Comparison of ENCODE assay signal across 14 cellular contexts in the genomic region with DNA sequence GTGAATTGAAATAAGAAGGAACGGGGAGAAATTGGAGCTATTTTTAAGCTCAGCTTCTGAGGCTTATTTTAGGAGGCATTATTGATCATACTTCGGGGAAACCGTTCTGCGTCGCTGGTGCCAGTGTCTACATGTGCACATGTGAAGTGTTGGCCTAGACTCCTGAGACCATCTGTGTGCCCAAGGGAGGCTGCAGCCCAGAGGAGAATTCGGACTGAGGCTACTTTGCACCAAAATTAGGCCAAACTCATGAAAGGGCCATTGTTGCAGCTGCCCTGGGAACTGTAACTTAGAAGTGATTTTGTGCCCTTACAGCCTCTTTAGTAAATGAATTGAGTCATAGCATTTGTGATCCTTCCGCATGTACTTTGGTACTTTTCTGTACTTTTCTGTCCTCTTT.
DNase-seq lines count a peak whose midpoint lies in the region; ATAC-seq and TF ChIP-seq lines count a peak whose summit lies in the region.
"Had no signal": no experiment of that assay in that cellular context is flagged by ENCODE, and none has a peak within 500 bp of the region (broad histone marks: within the 10 kb centered on the region; RNA-seq: fewer than 3 reads in every experiment).

No MANE protein-coding gene starts in this region.

- H3K4me1 ChIP-seq in endodermal cell (ENCODE audit: control insufficient read depth, insufficient read depth, low read length) = no peaks in the 10 kb centered on the region

- H3K4me3 Mint-ChIP-seq in CD4-positive, alpha-beta T cell = no peak overlapping the region
- H3K4me3 Mint-ChIP-seq in T-helper 17 cell (no peak overlapping the region), endodermal cell (no peak overlapping the region)
- H3K4me3 Mint-ChIP-seq: CD4-positive, alpha-beta memory T cell had no signal

- no peaks in the 10 kb centered on the region for H3K36me3 ChIP-seq in endodermal cell (ENCODE audit: control insufficient read depth, insufficient read depth, low read length)

- peak overlapping the region; percentile 64 for H3K27ac Mint-ChIP-seq in CD4-positive, alpha-beta T cell
- H3K27ac Mint-ChIP-seq in T-helper 17 cell (peak overlapping the region; percentile 49), endodermal cell (peak overlapping the region; percentile 37)

- H3K4me1 Mint-ChIP-seq in CD4-positive, alpha-beta T cell (ENCODE audit: low read depth) = peaks cover 15% of the 10 kb centered on the region
- H3K4me1 Mint-ChIP-seq in T-helper 17 cell (peaks cover 14% of the 10 kb centered on the region), endodermal cell (no peaks in the 10 kb centered on the region)

- ATAC-seq in CD4-positive, alpha-beta T cell (ENCODE audit: poor library complexity) = no peak
- ATAC-seq in T-helper 17 cell = no peak

- no peak overlapping the region for H3K27ac ChIP-seq in CD4-positive, alpha-beta T cell (ENCODE audit: low read depth, low read length)
- H3K27ac ChIP-seq in endodermal cell (ENCODE audit: low read depth, low read length) = peak overlapping the region; percentile 17

- no peak overlapping the region for H3K4me3 ChIP-seq in endodermal cell (ENCODE audit: low read length)

- WGBS in endodermal cell (ENCODE audit: insufficient coverage in 1 of 2, insufficient read length in 1 of 2), 2 experiments = 91 to 95% methylated on average over 6 to 7 of the region's 7 CpGs

- H3K27me3 ChIP-seq in CD4-positive, alpha-beta T cell (ENCODE audit: control insufficient read depth, insufficient read depth, low read length) = no peaks in the 10 kb centered on the region
- no peaks in the 10 kb centered on the region for H3K27me3 ChIP-seq in endodermal cell (ENCODE audit: control insufficient read depth, insufficient read depth, low read length, poor library complexity, severe bottlenecking)

- H3K27me3 Mint-ChIP-seq in CD4-positive, alpha-beta T cell = no peaks in the 10 kb centered on the region
- H3K27me3 Mint-ChIP-seq in T-helper 17 cell (no peaks in the 10 kb centered on the region), endodermal cell (ENCODE audit: insufficient read depth) (no peaks in the 10 kb centered on the region)
- H3K27me3 Mint-ChIP-seq: CD4-positive, alpha-beta memory T cell had no signal

- POLR2A ChIA-PET in CD4-positive, alpha-beta T cell (lab: Charles Lee) = no interaction called here

- H3K36me3 Mint-ChIP-seq in CD4-positive, alpha-beta T cell (ENCODE audit: low read depth) = peaks cover 19% of the 10 kb centered on the region
- H3K36me3 Mint-ChIP-seq in T-helper 17 cell (ENCODE audit: low read depth) = peaks cover 2% of the 10 kb centered on the region
- peaks cover 1% of the 10 kb centered on the region for H3K36me3 Mint-ChIP-seq in endodermal cell (ENCODE audit: low read depth)

- DNase-seq in CD4-positive, alpha-beta T cell = no peak
- no peak for DNase-seq in T-helper 17 cell
- no peak for DNase-seq in endodermal cell
- DNase-seq in pons (ENCODE audit: low spot score) = peak; percentile 42
- DNase-seq in T-helper 2 cell = no peak
- no peak for DNase-seq in effector CD4-positive, alpha-beta T cell
- DNase-seq in NCI-H1694 (lab: John Stamatoyannopoulos, UW) = no peak
- DNase-seq: AML-193; CD4-positive, alpha-beta memory T cell; GF-D8; KBM-7; NCI-H1048; NCI-H774; SHP77 had no signal

- CTCF ChIA-PET in CD4-positive, alpha-beta T cell (lab: Charles Lee) = interaction anchor here (1.6 kb wide), 1 partner anchor 241 kb away, joined by 4 read pairs; no protein-coding TSS in a partner anchor

- H3K9me3 Mint-ChIP-seq in CD4-positive, alpha-beta T cell = no peaks in the 10 kb centered on the region
- no peaks in the 10 kb centered on the region for H3K9me3 Mint-ChIP-seq in endodermal cell

- no peak for TF ChIP-seq CTCF in CD4-positive, alpha-beta T cell (IDR thresholded peaks at IDR 0.05)
- TF ChIP-seq CTCF in endodermal cell (conservative IDR thresholded peaks at IDR 0.05) = no peak

- H3K9ac ChIP-seq in endodermal cell (ENCODE audit: extremely low read depth, low read length, poor library complexity, severe bottlenecking) = no peak overlapping the region

- H3K9me3 ChIP-seq in CD4-positive, alpha-beta T cell (ENCODE audit: control insufficient read depth, low read length) = no peaks in the 10 kb centered on the region
- H3K9me3 ChIP-seq in T-helper 17 cell (ENCODE audit: control insufficient read depth, low read length, poor library complexity, severe bottlenecking) = no peaks in the 10 kb centered on the region
- no peaks in the 10 kb centered on the region for H3K9me3 ChIP-seq in endodermal cell (ENCODE audit: control insufficient read depth, low read length)

- intact Hi-C loops in CD4-positive, alpha-beta T cell (cut with DNase I, micrococcal nuclease) = no loop called here
